In genomic region chr1:23585321-23586022, GRCh38 we compare ENCODE assay signal across 8 cellular contexts. TPM values are rescaled to one million over a fixed set of nuclear protein-coding genes. Genes with fewer than 3 reads are reported as not detected.
DNase-seq lines count a peak whose midpoint lies in the region; ATAC-seq and TF ChIP-seq lines count a peak whose summit lies in the region.

No MANE protein-coding gene starts in this region.

- TF ChIP-seq CTCF in AG09309 (IDR thresholded peaks at IDR 0.05; ENCODE audit: control insufficient read depth, insufficient read depth, low read depth, low read length, missing control alignments): no peak
- no peak for TF ChIP-seq CTCF in mammary epithelial cell (conservative IDR thresholded peaks at IDR 0.05 in 1 of 2, IDR thresholded peaks at IDR 0.05 in 1 of 2; ENCODE audit: extremely low read depth in 1 of 2, insufficient read depth in 1 of 2, low read depth in 1 of 2, low read length in 2 of 2)
- TF ChIP-seq CTCF in nephron (IDR thresholded peaks at IDR 0.05; ENCODE audit: unreplicated experiment in 3 of 3): no peak

- BruUV-seq in mammary epithelial cell (replicated peaks; lab: Mats Ljungman, UMichigan): TSS peak; percentile 81

- H4K20me1 ChIP-seq in mammary epithelial cell (ENCODE audit: insufficient read depth, low read length): no peaks in the 10 kb centered on the region

- H3K27me3 Mint-ChIP-seq in nephron (ENCODE audit: low read depth): peaks cover 15% of the 10 kb centered on the region

- no peaks in the 10 kb centered on the region for H3K27me3 ChIP-seq in mammary epithelial cell (ENCODE audit: insufficient read depth, low read length)

- H3K4me1 ChIP-seq in mammary epithelial cell (ENCODE audit: insufficient read depth, low read length): peaks cover 36% of the 10 kb centered on the region

- CTCF ChIA-PET in mammary epithelial cell (lab: Charles Lee; ENCODE audit: low non-redundant PET): interaction anchor here (0.7 kb wide), 1 partner anchor 31 kb away, joined by 10 read pairs; no protein-coding TSS in a partner anchor

- H3K36me3 ChIP-seq in mammary epithelial cell (ENCODE audit: insufficient read depth, low read length): no peaks in the 10 kb centered on the region

- no peaks in the 10 kb centered on the region for H3K9me3 Mint-ChIP-seq in nephron

- H3K36me3 Mint-ChIP-seq in nephron (ENCODE audit: low read depth): no peaks in the 10 kb centered on the region

- H3K79me2 ChIP-seq in mammary epithelial cell (ENCODE audit: insufficient read depth, low read length): no peaks in the 10 kb centered on the region

- WGBS in mammary epithelial cell (ENCODE audit: low coverage, missing lambda C conversion rate): 31% methylated on average over 10 of the region's 10 CpGs

- ATAC-seq in GM18498 (IDR thresholded peaks at IDR 0.05; ENCODE audit: unreplicated experiment) (no peak), HG02840 (IDR thresholded peaks at IDR 0.05; ENCODE audit: low FRiP score, unreplicated experiment) (no peak)

- H3K4me3 ChIP-seq in AG09309 (ENCODE audit: control insufficient read depth, low read depth, low read length) (no peak overlapping the region), mammary epithelial cell (replicated peaks in 1 of 3; ENCODE audit: insufficient read depth in 1 of 3, low read depth in 2 of 3, low read length in 3 of 3) (no peak overlapping the region)

- H3K9me3 ChIP-seq in mammary epithelial cell (replicated peaks; ENCODE audit: insufficient read depth, low read length): no peaks in the 10 kb centered on the region

- peak overlapping the region in 2 of 3 experiments; percentile 15 to 52 for H3K27ac Mint-ChIP-seq in nephron

- intact Hi-C loops in mammary epithelial cell (cut with micrococcal nuclease): loop anchor here (1.0 kb wide), 2 partner anchors 8 to 26 kb away; partner anchors contain the start of gene ID3

- dilution Hi-C loops in mammary epithelial cell (cut with HindIII; ENCODE audit: low sequenced_read_pairs): no loop called here

- peak overlapping the region; percentile 71 for H3K27ac ChIP-seq in mammary epithelial cell (ENCODE audit: insufficient read depth, low read depth, low read length)

- H3K4me1 Mint-ChIP-seq in nephron: peaks cover 34% of the 10 kb centered on the region

- H3K4me3 Mint-ChIP-seq in nephron: no peak overlapping the region

- H3K9ac ChIP-seq in mammary epithelial cell (ENCODE audit: insufficient read depth, low read length): no peak overlapping the region

- DNase-seq in AG09309 (ENCODE audit: low read depth) (peak; percentile 97), LoVo (ENCODE audit: low spot score) (peak; percentile 36), mammary epithelial cell (peak; percentile 96), HUDEP-2 (lab: John Stamatoyannopoulos, UW; ENCODE audit: unreplicated experiment in 76 of 76) (no peak)
- no peak for DNase-seq in activated CD4-positive, alpha-beta T cell treated with anti-CD3 and anti-CD28 coated beads, Interleukin-2, amount 50 U/mL, for 1 hour

- peak overlapping the region; percentile 34 for H2AFZ ChIP-seq in mammary epithelial cell (ENCODE audit: low read depth, low read length)

- H3K4me2 ChIP-seq in mammary epithelial cell (ENCODE audit: insufficient read depth, low read depth, low read length): peak overlapping the region; percentile 56

- in situ Hi-C loops in mammary epithelial cell (cut with MboI; ENCODE audit: low sequenced_read_pairs in 2 of 2): no loop called here

RNA-seq across cellular contexts. Expression of gene ID3, which starts 26.2 kb away (rescaled TPM):
- total RNA-seq in mammary epithelial cell: 10 to 100 TPM; 53.6 to 53.8 TPM
- 31.7 TPM for polyA plus RNA-seq in mammary epithelial cell
- polyA minus RNA-seq in mammary epithelial cell: 22.4 TPM

RNA-seq across cellular contexts. Expression of gene E2F2, which starts 54.4 kb away (rescaled TPM):
- total RNA-seq in mammary epithelial cell: 1 to 10 TPM in 1 of 2 donors, under 1 TPM in 1; 0.17 to 2.2 TPM
- 0.44 TPM for polyA plus RNA-seq in mammary epithelial cell
- polyA minus RNA-seq in mammary epithelial cell: 3.1 TPM

Comparison
In these comparisons a context has a peak if more than half of its experiments do, and no peak if none do; other contexts are left out.
1. DNase-seq: peak in AG09309 (single experiment), LoVo (single experiment) and mammary epithelial cell (single experiment); none in HUDEP-2 (0 of 76) and activated CD4-positive, alpha-beta T cell treated with anti-CD3 and anti-CD28 coated beads, Interleukin-2, amount 50 U/mL, for 1 hour (single experiment).